In genomic region chr10:62691331-62691730, GRCh38 we compare ENCODE assay signal across 19 cellular contexts.
DNase-seq lines count a peak whose midpoint lies in the region; ATAC-seq and TF ChIP-seq lines count a peak whose summit lies in the region.
"Had no signal": no experiment of that assay in that cellular context is flagged by ENCODE, and none has a peak within 500 bp of the region (broad histone marks: within the 10 kb centered on the region; RNA-seq: fewer than 3 reads in every experiment).

No MANE protein-coding gene starts in this region.

- peaks cover 0 to 13% (median 0%) of the 10 kb centered on the region in 8 donors for H3K9me3 ChIP-seq in spleen
- H3K9me3 ChIP-seq: gastrocnemius medialis had no signal

- peaks cover 68% of the 10 kb centered on the region for H3K4me1 Mint-ChIP-seq in activated T-cell treated with anti-CD3 and anti-CD28 coated beads, Interleukin-2, amount 50 U/mL, for 4 hours (ENCODE audit: low read depth)
- peaks cover 64% of the 10 kb centered on the region for H3K4me1 Mint-ChIP-seq in activated naive CD8-positive, alpha-beta T cell treated with anti-CD3 and anti-CD28 coated beads, Interleukin-2, amount 50 U/mL, for 24 hours
- H3K4me1 Mint-ChIP-seq in HFFc6 (ENCODE audit: low read depth) = peaks cover 9% of the 10 kb centered on the region; the same call in 1 of the 2 replicates

- intact Hi-C loops in spleen (cut with DNase I; ENCODE audit: low total_unique reads) = no loop called here

- H3K27me3 ChIP-seq in KMS-11 (ENCODE audit: insufficient read depth, low read depth) (no peaks in the 10 kb centered on the region), spleen (replicated peaks in 1 of 7) (no peaks in the 10 kb centered on the region)
- H3K27me3 ChIP-seq: gastrocnemius medialis had no signal

- peak overlapping the region; percentile 79 for H3K27ac Mint-ChIP-seq in activated naive CD8-positive, alpha-beta T cell treated with anti-CD3 and anti-CD28 coated beads, Interleukin-2, amount 50 U/mL, for 24 hours
- no peak overlapping the region for H3K27ac Mint-ChIP-seq in HFFc6

- H2AFZ ChIP-seq in KMS-11 (ENCODE audit: low read depth) = peak overlapping the region; percentile 64; the same call in 1 of the 2 replicates

- H3K4me3 ChIP-seq in KMS-11 (IDR thresholded peaks at IDR 0.05; ENCODE audit: insufficient read depth, low read depth, low read length) (no peak overlapping the region), spleen (no peak overlapping the region)
- H3K4me3 ChIP-seq: gastrocnemius medialis, skin epidermis had no signal

- no peak for TF ChIP-seq CTCF in KMS-11 (conservative IDR thresholded peaks at IDR 0.05; ENCODE audit: low read depth, low read length)
- TF ChIP-seq CTCF in spleen (IDR thresholded peaks at IDR 0.05 in 8 of 11, conservative IDR thresholded peaks at IDR 0.05 in 3 of 11) = no peak
- no peak for TF ChIP-seq CTCF in HFFc6 (IDR thresholded peaks at IDR 0.05)

- no peaks in the 10 kb centered on the region for H4K20me1 ChIP-seq in KMS-11 (ENCODE audit: insufficient read depth)

- 36 to 39% (median 37%) methylated on average over 4 of the region's 4 CpGs for WGBS in spleen, 5 donors

- no peak for ATAC-seq in activated T-cell treated with anti-CD3 and anti-CD28 coated beads, Interleukin-2, amount 50 U/mL, for 4 hours
- no peak for ATAC-seq in activated naive CD8-positive, alpha-beta T cell treated with anti-CD3 and anti-CD28 coated beads, Interleukin-2, amount 50 U/mL, for 24 hours
- no peak for ATAC-seq in HG03025 (IDR thresholded peaks at IDR 0.05; ENCODE audit: low FRiP score, unreplicated experiment)
- ATAC-seq: activated CD4-positive, CD25-positive, alpha-beta regulatory T cell treated with anti-CD3 and anti-CD28 coated beads, Interleukin-2, amount 50 U/mL, for 24 hours; gastrocnemius medialis; HCT116; Panc1 had no signal

- peak overlapping the region; percentile 23; the same call in 1 of the 2 replicates for H3K27ac ChIP-seq in KMS-11
- peak overlapping the region in 5 of 8 donors; percentile 12 to 76 (median 52) for H3K27ac ChIP-seq in spleen
- H3K27ac ChIP-seq: gastrocnemius medialis had no signal

- H3K4me2 ChIP-seq in KMS-11 = peak overlapping the region; percentile 88

- no peaks in the 10 kb centered on the region for H3K27me3 Mint-ChIP-seq in activated T-cell treated with anti-CD3 and anti-CD28 coated beads, Interleukin-2, amount 50 U/mL, for 4 hours (ENCODE audit: low read depth)
- H3K27me3 Mint-ChIP-seq in activated naive CD8-positive, alpha-beta T cell treated with anti-CD3 and anti-CD28 coated beads, Interleukin-2, amount 50 U/mL, for 24 hours = no peaks in the 10 kb centered on the region
- peaks cover 8% of the 10 kb centered on the region for H3K27me3 Mint-ChIP-seq in HFFc6 (ENCODE audit: insufficient read depth)

- DNase-seq in activated T-cell treated with anti-CD3 and anti-CD28 coated beads, Interleukin-2, amount 50 U/mL, for 4 hours = no peak
- no peak for DNase-seq in activated T-cell treated with anti-CD3 and anti-CD28 coated beads, Interleukin-2, amount 50 U/mL, for 1 hour
- no peak for DNase-seq in activated naive CD8-positive, alpha-beta T cell treated with anti-CD3 and anti-CD28 coated beads, Interleukin-2, amount 50 U/mL, for 24 hours
- no peak for DNase-seq in spleen
- no peak for DNase-seq in HFFc6
- no peak for DNase-seq in NCI-H2196 treated with DMSO at 0.1 percent for 48 hours (lab: John Stamatoyannopoulos, UW; ENCODE audit: unreplicated experiment)
- DNase-seq: activated effector memory CD4-positive, alpha-beta T cell treated with anti-CD3 and anti-CD28 coated beads, Interleukin-2, amount 50 U/mL, for 16 hours; DMS153; gastrocnemius medialis; NCI-H1417; NCI-H446 treated with DMSO at 0.1 percent for 48 hours; occipital lobe; SW 1271 had no signal

- peak overlapping the region; percentile 70 for H3K4me3 Mint-ChIP-seq in activated T-cell treated with anti-CD3 and anti-CD28 coated beads, Interleukin-2, amount 50 U/mL, for 4 hours
- H3K4me3 Mint-ChIP-seq in activated naive CD8-positive, alpha-beta T cell treated with anti-CD3 and anti-CD28 coated beads, Interleukin-2, amount 50 U/mL, for 24 hours = peak overlapping the region; percentile 46
- no peak overlapping the region for H3K4me3 Mint-ChIP-seq in HFFc6

- H3K79me2 ChIP-seq in KMS-11 (ENCODE audit: insufficient read depth, low read depth) = no peaks in the 10 kb centered on the region

- H3K4me1 ChIP-seq in KMS-11 (ENCODE audit: low read depth, poor library complexity, severe bottlenecking) = peaks cover 9% of the 10 kb centered on the region
- peaks cover 14 to 51% (median 27%) of the 10 kb centered on the region in 6 donors for H3K4me1 ChIP-seq in spleen
- H3K4me1 ChIP-seq: gastrocnemius medialis had no signal

- H3K9me3 Mint-ChIP-seq in activated T-cell treated with anti-CD3 and anti-CD28 coated beads, Interleukin-2, amount 50 U/mL, for 4 hours = peaks cover 11% of the 10 kb centered on the region
- H3K9me3 Mint-ChIP-seq in activated naive CD8-positive, alpha-beta T cell treated with anti-CD3 and anti-CD28 coated beads, Interleukin-2, amount 50 U/mL, for 24 hours = peaks cover 21% of the 10 kb centered on the region
- H3K9me3 Mint-ChIP-seq in HFFc6 = peaks cover 14% of the 10 kb centered on the region

- no peak for TF ChIP-seq POLR2A in spleen (IDR thresholded peaks at IDR 0.05)

- H3K9ac ChIP-seq in KMS-11 = peak overlapping the region; percentile 43; the same call in 1 of the 2 replicates

- no peaks in the 10 kb centered on the region for H3K36me3 ChIP-seq in KMS-11 (ENCODE audit: insufficient read depth)
- H3K36me3 ChIP-seq in spleen = no peaks in the 10 kb centered on the region
- H3K36me3 ChIP-seq: gastrocnemius medialis had no signal

- peaks cover 7% of the 10 kb centered on the region for H3K36me3 Mint-ChIP-seq in activated T-cell treated with anti-CD3 and anti-CD28 coated beads, Interleukin-2, amount 50 U/mL, for 4 hours (ENCODE audit: insufficient read depth)
- H3K36me3 Mint-ChIP-seq in activated naive CD8-positive, alpha-beta T cell treated with anti-CD3 and anti-CD28 coated beads, Interleukin-2, amount 50 U/mL, for 24 hours (ENCODE audit: low read depth) = peaks cover 7% of the 10 kb centered on the region
- peaks cover 9% of the 10 kb centered on the region for H3K36me3 Mint-ChIP-seq in HFFc6 (ENCODE audit: low read depth)
